In the genomic region with DNA sequence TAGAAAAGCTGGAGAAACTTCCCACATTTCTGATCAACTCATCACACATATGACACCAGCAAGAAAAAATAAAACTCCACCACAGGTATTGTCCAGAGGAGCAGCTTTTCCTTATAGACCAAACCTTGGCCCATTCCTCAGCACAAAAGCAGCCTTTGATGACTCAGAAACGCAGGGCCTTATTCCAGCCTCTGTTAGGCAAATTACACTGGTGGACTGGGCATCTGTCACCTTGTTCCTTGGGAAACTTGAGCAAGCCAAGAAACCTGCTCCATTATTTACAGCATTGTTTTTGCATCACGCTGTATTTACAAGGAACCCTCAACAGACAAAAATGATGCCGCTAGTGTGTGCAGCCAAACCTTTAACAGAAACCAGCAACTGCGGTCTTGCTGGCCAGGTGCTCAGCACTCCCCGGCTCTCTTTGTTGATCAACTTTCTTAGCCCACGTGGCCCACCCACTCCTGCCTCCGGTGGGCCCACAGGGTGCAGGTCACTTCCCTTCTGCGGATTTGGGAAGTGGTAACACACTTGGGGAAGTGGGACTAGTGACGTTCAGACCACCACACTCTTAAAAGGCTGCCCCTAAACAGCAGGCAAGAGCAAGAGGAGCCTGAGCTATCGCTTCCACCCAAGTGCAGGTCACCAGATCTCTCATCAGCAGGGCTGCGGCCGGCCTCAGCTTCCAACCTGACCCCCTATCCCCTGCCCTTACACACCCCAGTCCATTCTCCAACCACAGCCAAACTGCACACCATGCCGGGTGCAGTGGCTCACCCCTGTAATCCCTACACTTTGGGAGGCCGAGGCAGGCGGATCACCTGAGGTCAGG, we compare ENCODE assay signal across 8 cellular contexts. TPM values are rescaled to one million over a fixed set of nuclear protein-coding genes. Genes with fewer than 3 reads are reported as not detected.
DNase-seq lines count a peak whose midpoint lies in the region; ATAC-seq and TF ChIP-seq lines count a peak whose summit lies in the region.

No MANE protein-coding gene starts in this region.

- DNase-seq in CD4-positive, alpha-beta memory T cell, result no peak
- DNase-seq in RWPE2 (ENCODE audit: low spot score) (no peak), mucosa of gallbladder (ENCODE audit: low spot score) (peak; percentile 32), GF-D8 (lab: John Stamatoyannopoulos, UW) (no peak), dorsolateral prefrontal cortex (no peak), foreskin melanocyte (no peak)

- H3K4me3 Mint-ChIP-seq in CD4-positive, alpha-beta memory T cell, result peak overlapping the region; percentile 70 to 98 (median 94)

- no peak overlapping the region for H3K4me3 ChIP-seq in CD4-positive, alpha-beta memory T cell (ENCODE audit: low read length in 2 of 2)
- H3K4me3 ChIP-seq in RWPE2 (ENCODE audit: severe bottlenecking) (peak overlapping the region; percentile 84), dorsolateral prefrontal cortex (no peak overlapping the region)

- peak overlapping the region in 2 of 7 donors; percentile 23 to 82 for H3K27ac Mint-ChIP-seq in CD4-positive, alpha-beta memory T cell

- CTCF ChIA-PET in CD4-positive, alpha-beta memory T cell (lab: Charles Lee; ENCODE audit: partially characterized antibody), result no interaction called here

- H3K4me1 ChIP-seq in CD4-positive, alpha-beta memory T cell (ENCODE audit: insufficient read depth, low read length), result peaks cover 8% of the 10 kb centered on the region
- peaks cover 16% of the 10 kb centered on the region for H3K4me1 ChIP-seq in RWPE2 (ENCODE audit: insufficient read depth, poor library complexity, severe bottlenecking)

- peaks cover 0 to 3% of the 10 kb centered on the region in 2 donors for H3K36me3 Mint-ChIP-seq in CD4-positive, alpha-beta memory T cell

- no peaks in the 10 kb centered on the region for H3K27me3 Mint-ChIP-seq in CD4-positive, alpha-beta memory T cell

- no peaks in the 10 kb centered on the region for H3K9me3 ChIP-seq in CD4-positive, alpha-beta memory T cell (ENCODE audit: control insufficient read depth in 1 of 2, low read length in 2 of 2)
- H3K9me3 ChIP-seq in RWPE2 (ENCODE audit: severe bottlenecking), result no peaks in the 10 kb centered on the region

- H3K9me3 Mint-ChIP-seq in CD4-positive, alpha-beta memory T cell, result no peaks in the 10 kb centered on the region

- TF ChIP-seq CTCF in RWPE2 (IDR thresholded peaks at IDR 0.05; ENCODE audit: poor library complexity, severe bottlenecking), result no peak
- no peak for TF ChIP-seq CTCF in dorsolateral prefrontal cortex (IDR thresholded peaks at IDR 0.05 in 54 of 56, conservative IDR thresholded peaks at IDR 0.05 in 2 of 56; ENCODE audit: low read depth in 1 of 56, partially characterized antibody in 56 of 56)

- POLR2A ChIA-PET in CD4-positive, alpha-beta memory T cell (lab: Charles Lee; ENCODE audit: partially characterized antibody), result no interaction called here

- peak; percentile 55 for ATAC-seq in GM19035 (IDR thresholded peaks at IDR 0.05; ENCODE audit: unreplicated experiment)
- peak; percentile 58 for ATAC-seq in HG03064 (IDR thresholded peaks at IDR 0.05; ENCODE audit: low read depth, unreplicated experiment)
- ATAC-seq in RWPE2 (ENCODE audit: low read depth), result no peak

- H3K36me3 ChIP-seq in CD4-positive, alpha-beta memory T cell (ENCODE audit: insufficient read depth, low read length), result no peaks in the 10 kb centered on the region
- H3K36me3 ChIP-seq in RWPE2 (ENCODE audit: low read depth), result peaks cover 16% of the 10 kb centered on the region

- no peaks in the 10 kb centered on the region for H3K27me3 ChIP-seq in CD4-positive, alpha-beta memory T cell (ENCODE audit: insufficient read depth, low read length)
- H3K27me3 ChIP-seq in RWPE2 (ENCODE audit: insufficient read depth, poor library complexity, severe bottlenecking), result no peaks in the 10 kb centered on the region
- no peaks in the 10 kb centered on the region for H3K27me3 ChIP-seq in dorsolateral prefrontal cortex

- intact Hi-C loops in CD4-positive, alpha-beta memory T cell (cut with micrococcal nuclease), result loop anchor here (5.0 kb wide), 1 partner anchor 121 kb away; the partner anchor contains the start of gene MRPL44
- intact Hi-C loops in dorsolateral prefrontal cortex (cut with DNase I), result no loop called here

- H3K27ac ChIP-seq in CD4-positive, alpha-beta memory T cell (ENCODE audit: low read depth, low read length), result no peak overlapping the region
- H3K27ac ChIP-seq in RWPE2 (ENCODE audit: poor library complexity, severe bottlenecking) (peak overlapping the region; percentile 56), dorsolateral prefrontal cortex (no peak overlapping the region)

- peaks cover 9 to 12% (median 10%) of the 10 kb centered on the region in 4 donors for H3K4me1 Mint-ChIP-seq in CD4-positive, alpha-beta memory T cell

RNA-seq across cellular contexts. Expression of gene AP1S3, which starts 1.5 kb away (rescaled TPM):
- total RNA-seq in CD4-positive, alpha-beta memory T cell, result 1 to 10 TPM in 1 of 2 experiments, under 1 TPM in 1; 0.96 to 1.1 TPM
- polyA plus RNA-seq in CD4-positive, alpha-beta memory T cell, result 1 to 10 TPM; 1.3 to 2.6 TPM
- 43.3 TPM for total RNA-seq in mucosa of gallbladder
- total RNA-seq in dorsolateral prefrontal cortex, result 1 to 10 TPM in 119 of 120 experiments, under 1 TPM in 1; 0.88 to 8.6 (median 4.9) TPM
